1 cellular context compared by ENCODE assay signal in the genomic region with DNA sequence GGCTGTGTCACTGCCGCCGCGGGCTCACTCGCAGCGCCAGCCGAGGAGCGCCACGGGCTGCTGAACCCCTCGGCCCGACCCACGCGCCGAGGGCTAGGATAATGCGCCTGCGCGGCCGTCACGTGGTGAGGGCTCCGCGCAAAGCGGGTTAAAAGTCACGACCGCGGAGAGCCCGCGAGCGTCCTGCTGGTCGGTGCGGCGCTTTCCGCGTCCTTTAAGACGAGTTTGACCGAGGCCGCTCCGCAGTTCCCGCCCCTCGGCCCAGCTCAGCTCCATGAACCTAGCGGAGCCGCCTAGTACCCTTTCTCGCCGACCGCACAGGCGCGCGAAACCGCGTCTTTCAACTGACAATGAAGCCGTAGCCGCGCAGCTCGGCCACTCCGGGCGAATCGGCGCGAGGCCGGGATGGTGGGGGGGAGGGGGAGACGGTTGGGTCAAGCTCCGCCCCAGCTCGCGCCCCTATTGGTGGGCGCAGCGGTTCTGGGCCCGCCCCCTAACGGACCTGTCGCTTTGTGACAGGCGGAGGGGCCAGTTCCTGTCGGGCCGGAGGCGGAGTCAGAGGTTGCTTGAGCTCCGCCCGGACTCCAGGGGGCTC.
TF ChIP-seq lines count a peak whose summit lies in the region.

No MANE protein-coding gene starts in this region.

TF ChIP-seq in HepG2, 621 proteins besides CTCF, POLR2A, EP300 and RAD21 (continued from another document and continues in another):
- TF ChIP-seq, protein P1, sequence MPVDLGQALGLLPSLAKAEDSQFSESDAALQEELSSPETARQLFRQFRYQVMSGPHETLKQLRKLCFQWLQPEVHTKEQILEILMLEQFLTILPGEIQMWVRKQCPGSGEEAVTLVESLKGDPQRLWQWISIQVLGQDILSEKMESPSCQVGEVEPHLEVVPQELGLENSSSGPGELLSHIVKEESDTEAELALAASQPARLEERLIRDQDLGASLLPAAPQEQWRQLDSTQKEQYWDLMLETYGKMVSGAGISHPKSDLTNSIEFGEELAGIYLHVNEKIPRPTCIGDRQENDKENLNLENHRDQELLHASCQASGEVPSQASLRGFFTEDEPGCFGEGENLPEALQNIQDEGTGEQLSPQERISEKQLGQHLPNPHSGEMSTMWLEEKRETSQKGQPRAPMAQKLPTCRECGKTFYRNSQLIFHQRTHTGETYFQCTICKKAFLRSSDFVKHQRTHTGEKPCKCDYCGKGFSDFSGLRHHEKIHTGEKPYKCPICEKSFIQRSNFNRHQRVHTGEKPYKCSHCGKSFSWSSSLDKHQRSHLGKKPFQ (CRISPR knock-in tag; IDR thresholded peaks at IDR 0.05; ENCODE audit: insufficient replicate concordance) = peak; percentile 52
- no peak for TF ChIP-seq CERS6 (CRISPR knock-in tag; IDR thresholded peaks at IDR 0.05)
- TF ChIP-seq ONECUT2 (CRISPR knock-in tag; IDR thresholded peaks at IDR 0.05) = 0 out of 2 replicates have a peak, but pooled peaks have one; percentile 26
- peak; percentile 40; the same call in 1 of the 2 replicates for TF ChIP-seq ZNF564 (CRISPR knock-in tag; IDR thresholded peaks at IDR 0.05)
- TF ChIP-seq IRF2 (CRISPR knock-in tag; IDR thresholded peaks at IDR 0.05) = no peak
- 0 out of 2 replicates have a peak, but pooled peaks have one; percentile 90 for TF ChIP-seq SMAD1 (CRISPR knock-in tag; IDR thresholded peaks at IDR 0.05; ENCODE audit: borderline replicate concordance, low read depth)
- TF ChIP-seq MIER3 (CRISPR knock-in tag; IDR thresholded peaks at IDR 0.05; ENCODE audit: borderline replicate concordance) = peak; percentile 63; the same call in 1 of the 2 replicates
- no peak for TF ChIP-seq ZNF530 (CRISPR knock-in tag; IDR thresholded peaks at IDR 0.05; ENCODE audit: low read depth)
- TF ChIP-seq KIAA2018 (CRISPR knock-in tag; IDR thresholded peaks at IDR 0.05; ENCODE audit: borderline replicate concordance) = peak; percentile 30; the same call in 1 of the 2 replicates
- no peak for TF ChIP-seq IKZF1 (IDR thresholded peaks at IDR 0.05)
- peak; percentile 86; the same call in 1 of the 2 replicates for TF ChIP-seq ZNF589 (CRISPR knock-in tag; conservative IDR thresholded peaks at IDR 0.05)
- no peak; the same call in 1 of the 2 replicates for TF ChIP-seq FOXJ3 (CRISPR knock-in tag; IDR thresholded peaks at IDR 0.05; ENCODE audit: borderline replicate concordance)
- no peak for TF ChIP-seq NR3C1 (CRISPR knock-in tag; IDR thresholded peaks at IDR 0.05)
- TF ChIP-seq XBP1 (CRISPR knock-in tag; IDR thresholded peaks at IDR 0.05) = peak; percentile 58
- TF ChIP-seq PAWR (CRISPR knock-in tag; IDR thresholded peaks at IDR 0.05; ENCODE audit: borderline replicate concordance) = 0 out of 2 replicates have a peak, but pooled peaks have one; percentile 9
- TF ChIP-seq MLLT10 (CRISPR knock-in tag; IDR thresholded peaks at IDR 0.05) = no peak
- peak; percentile 35; the same call in 1 of the 2 replicates for TF ChIP-seq NR2F6 (IDR thresholded peaks at IDR 0.05)
- peak; percentile 65; the same call in 1 of the 2 replicates for TF ChIP-seq NR2F6 (CRISPR knock-in tag; IDR thresholded peaks at IDR 0.05)
- TF ChIP-seq ZNF704 (CRISPR knock-in tag; IDR thresholded peaks at IDR 0.05; ENCODE audit: borderline replicate concordance) = peak; percentile 66; the same call in 1 of the 2 replicates
- TF ChIP-seq KDM4B (CRISPR knock-in tag; IDR thresholded peaks at IDR 0.05) = peak; percentile 70
- TF ChIP-seq ZNF639 (CRISPR knock-in tag; conservative IDR thresholded peaks at IDR 0.05) = peak; percentile 76
- TF ChIP-seq ZNF572 (CRISPR knock-in tag; IDR thresholded peaks at IDR 0.05) = peak; percentile 78
- TF ChIP-seq UBTF (CRISPR knock-in tag; IDR thresholded peaks at IDR 0.05) = peak; percentile 74
- TF ChIP-seq ZNF605 (CRISPR knock-in tag; IDR thresholded peaks at IDR 0.05) = peak; percentile 98
- peak; percentile 81; the same call in 1 of the 2 replicates for TF ChIP-seq FOXM1 (CRISPR knock-in tag; IDR thresholded peaks at IDR 0.05)
- no peak; the same call in none of the 2 replicates for TF ChIP-seq SMAD3 (CRISPR knock-in tag; IDR thresholded peaks at IDR 0.05)
- TF ChIP-seq NBN (conservative IDR thresholded peaks at IDR 0.05) = no peak
- TF ChIP-seq ZNF264 (CRISPR knock-in tag; IDR thresholded peaks at IDR 0.05) = peak; percentile 46; the same call in 1 of the 2 replicates
- TF ChIP-seq ZNF841 (CRISPR knock-in tag; IDR thresholded peaks at IDR 0.05; ENCODE audit: borderline replicate concordance) = peak; percentile 68; the same call in 1 of the 2 replicates
- TF ChIP-seq SKI (IDR thresholded peaks at IDR 0.05; ENCODE audit: partially characterized antibody) = peak; percentile 4
- peak; percentile 56 for TF ChIP-seq FOXO1 (CRISPR knock-in tag; IDR thresholded peaks at IDR 0.05)
- TF ChIP-seq, protein P2, sequence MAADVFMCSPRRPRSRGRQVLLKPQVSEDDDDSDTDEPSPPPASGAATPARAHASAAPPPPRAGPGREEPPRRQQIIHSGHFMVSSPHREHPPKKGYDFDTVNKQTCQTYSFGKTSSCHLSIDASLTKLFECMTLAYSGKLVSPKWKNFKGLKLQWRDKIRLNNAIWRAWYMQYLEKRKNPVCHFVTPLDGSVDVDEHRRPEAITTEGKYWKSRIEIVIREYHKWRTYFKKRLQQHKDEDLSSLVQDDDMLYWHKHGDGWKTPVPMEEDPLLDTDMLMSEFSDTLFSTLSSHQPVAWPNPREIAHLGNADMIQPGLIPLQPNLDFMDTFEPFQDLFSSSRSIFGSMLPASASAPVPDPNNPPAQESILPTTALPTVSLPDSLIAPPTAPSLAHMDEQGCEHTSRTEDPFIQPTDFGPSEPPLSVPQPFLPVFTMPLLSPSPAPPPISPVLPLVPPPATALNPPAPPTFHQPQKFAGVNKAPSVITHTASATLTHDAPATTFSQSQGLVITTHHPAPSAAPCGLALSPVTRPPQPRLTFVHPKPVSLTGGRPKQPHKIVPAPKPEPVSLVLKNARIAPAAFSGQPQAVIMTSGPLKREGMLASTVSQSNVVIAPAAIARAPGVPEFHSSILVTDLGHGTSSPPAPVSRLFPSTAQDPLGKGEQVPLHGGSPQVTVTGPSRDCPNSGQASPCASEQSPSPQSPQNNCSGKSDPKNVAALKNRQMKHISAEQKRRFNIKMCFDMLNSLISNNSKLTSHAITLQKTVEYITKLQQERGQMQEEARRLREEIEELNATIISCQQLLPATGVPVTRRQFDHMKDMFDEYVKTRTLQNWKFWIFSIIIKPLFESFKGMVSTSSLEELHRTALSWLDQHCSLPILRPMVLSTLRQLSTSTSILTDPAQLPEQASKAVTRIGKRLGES (CRISPR knock-in tag; IDR thresholded peaks at IDR 0.05; ENCODE audit: borderline replicate concordance) = no peak
- TF ChIP-seq ETV6 (CRISPR knock-in tag; conservative IDR thresholded peaks at IDR 0.05) = no peak; the same call in 1 of the 2 replicates
- no peak for TF ChIP-seq NFIB (CRISPR knock-in tag; IDR thresholded peaks at IDR 0.05; ENCODE audit: borderline replicate concordance)
- TF ChIP-seq TRIM24 (CRISPR knock-in tag; IDR thresholded peaks at IDR 0.05) = no peak; the same call in 1 of the 2 replicates
- 0 out of 2 replicates have a peak, but pooled peaks have one; percentile 31 for TF ChIP-seq ZNF761 (CRISPR knock-in tag; conservative IDR thresholded peaks at IDR 0.05)
- TF ChIP-seq, protein P3, sequence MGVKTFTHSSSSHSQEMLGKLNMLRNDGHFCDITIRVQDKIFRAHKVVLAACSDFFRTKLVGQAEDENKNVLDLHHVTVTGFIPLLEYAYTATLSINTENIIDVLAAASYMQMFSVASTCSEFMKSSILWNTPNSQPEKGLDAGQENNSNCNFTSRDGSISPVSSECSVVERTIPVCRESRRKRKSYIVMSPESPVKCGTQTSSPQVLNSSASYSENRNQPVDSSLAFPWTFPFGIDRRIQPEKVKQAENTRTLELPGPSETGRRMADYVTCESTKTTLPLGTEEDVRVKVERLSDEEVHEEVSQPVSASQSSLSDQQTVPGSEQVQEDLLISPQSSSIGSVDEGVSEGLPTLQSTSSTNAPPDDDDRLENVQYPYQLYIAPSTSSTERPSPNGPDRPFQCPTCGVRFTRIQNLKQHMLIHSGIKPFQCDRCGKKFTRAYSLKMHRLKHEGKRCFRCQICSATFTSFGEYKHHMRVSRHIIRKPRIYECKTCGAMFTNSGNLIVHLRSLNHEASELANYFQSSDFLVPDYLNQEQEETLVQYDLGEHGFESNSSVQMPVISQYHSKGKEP (CRISPR knock-in tag; IDR thresholded peaks at IDR 0.05) = no peak
